1 cellular context compared by ENCODE assay signal in the genomic region with DNA sequence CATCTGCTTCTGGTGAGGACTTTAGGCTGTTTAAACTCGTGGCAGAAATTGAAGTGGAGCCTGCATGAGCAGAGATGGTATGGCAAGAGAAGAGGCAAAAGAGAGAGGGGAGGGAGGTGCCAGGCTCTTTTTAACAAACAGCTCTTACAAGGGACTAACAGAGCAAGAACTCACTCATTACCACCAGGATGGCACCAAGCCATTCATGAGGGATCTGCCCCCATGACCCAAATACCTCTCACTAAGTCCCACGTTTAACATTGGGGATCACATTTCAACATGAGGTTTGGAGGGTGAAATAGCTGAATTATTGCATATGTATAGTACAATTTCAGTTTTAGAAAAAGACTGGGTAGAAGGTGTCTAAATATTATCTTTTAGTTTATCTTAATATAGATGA.
TF ChIP-seq lines count a peak whose summit lies in the region.

No MANE protein-coding gene starts in this region.

TF ChIP-seq in WTC11, 78 proteins besides CTCF, POLR2A, EP300 and RAD21 (continued from another document):
- TF ChIP-seq, protein P1, sequence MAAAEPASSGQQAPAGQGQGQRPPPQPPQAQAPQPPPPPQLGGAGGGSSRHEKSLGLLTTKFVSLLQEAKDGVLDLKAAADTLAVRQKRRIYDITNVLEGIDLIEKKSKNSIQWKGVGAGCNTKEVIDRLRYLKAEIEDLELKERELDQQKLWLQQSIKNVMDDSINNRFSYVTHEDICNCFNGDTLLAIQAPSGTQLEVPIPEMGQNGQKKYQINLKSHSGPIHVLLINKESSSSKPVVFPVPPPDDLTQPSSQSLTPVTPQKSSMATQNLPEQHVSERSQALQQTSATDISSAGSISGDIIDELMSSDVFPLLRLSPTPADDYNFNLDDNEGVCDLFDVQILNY (CRISPR knock-in tag; IDR thresholded peaks at IDR 0.05), result no peak
- TF ChIP-seq, protein P2, sequence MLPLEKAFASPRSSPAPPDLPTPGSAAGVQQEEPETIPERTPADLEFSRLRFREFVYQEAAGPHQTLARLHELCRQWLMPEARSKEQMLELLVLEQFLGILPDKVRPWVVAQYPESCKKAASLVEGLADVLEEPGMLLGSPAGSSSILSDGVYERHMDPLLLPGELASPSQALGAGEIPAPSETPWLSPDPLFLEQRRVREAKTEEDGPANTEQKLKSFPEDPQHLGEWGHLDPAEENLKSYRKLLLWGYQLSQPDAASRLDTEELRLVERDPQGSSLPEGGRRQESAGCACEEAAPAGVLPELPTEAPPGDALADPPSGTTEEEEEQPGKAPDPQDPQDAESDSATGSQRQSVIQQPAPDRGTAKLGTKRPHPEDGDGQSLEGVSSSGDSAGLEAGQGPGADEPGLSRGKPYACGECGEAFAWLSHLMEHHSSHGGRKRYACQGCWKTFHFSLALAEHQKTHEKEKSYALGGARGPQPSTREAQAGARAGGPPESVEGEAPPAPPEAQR (CRISPR knock-in tag; IDR thresholded peaks at IDR 0.05), result no peak
TF ChIP-seq in WTC11: peak in this region for 0.
